17 cellular contexts compared by ENCODE assay signal in genomic region chr15:61383421-61383820, GRCh38.
DNase-seq lines count a peak whose midpoint lies in the region; ATAC-seq and TF ChIP-seq lines count a peak whose summit lies in the region.
"Had no signal": no experiment of that assay in that cellular context is flagged by ENCODE, and none has a peak within 500 bp of the region (broad histone marks: within the 10 kb centered on the region; RNA-seq: fewer than 3 reads in every experiment).

No MANE protein-coding gene starts in this region.

- H3K27me3 ChIP-seq in GM23248 (replicated peaks; ENCODE audit: insufficient read depth) (no peaks in the 10 kb centered on the region), hepatocyte (no peaks in the 10 kb centered on the region)
- H3K27me3 ChIP-seq: colonic mucosa, vagina had no signal

- H3K36me3 ChIP-seq in GM23248 (ENCODE audit: low read depth): no peaks in the 10 kb centered on the region
- H3K36me3 ChIP-seq in hepatocyte (replicated peaks; ENCODE audit: insufficient read depth, low read depth): no peaks in the 10 kb centered on the region
- H3K36me3 ChIP-seq: colonic mucosa, vagina had no signal

- H3K4me2 ChIP-seq in GM23248 (ENCODE audit: unreplicated experiment): peak overlapping the region; percentile 57
- H3K4me2 ChIP-seq in hepatocyte: no peak overlapping the region
- H3K4me2 ChIP-seq: SK-N-SH had no signal

- peaks cover 7% of the 10 kb centered on the region; the same call in 1 of the 2 replicates for H3F3A ChIP-seq in GM23248 (ENCODE audit: insufficient read depth)

- H3K9me2 ChIP-seq in GM23248 (ENCODE audit: insufficient read depth): no peaks in the 10 kb centered on the region
- no peaks in the 10 kb centered on the region for H3K9me2 ChIP-seq in hepatocyte (replicated peaks; ENCODE audit: insufficient read depth)
- H3K9me2 ChIP-seq: SK-N-SH had no signal

- H3K27ac ChIP-seq in GM23248 (peak overlapping the region; percentile 82), hepatocyte (no peak overlapping the region)
- H3K27ac ChIP-seq: colonic mucosa, vagina had no signal

- H3K79me2 ChIP-seq in GM23248 (ENCODE audit: insufficient read depth): no peaks in the 10 kb centered on the region
- H3K79me2 ChIP-seq in hepatocyte: no peaks in the 10 kb centered on the region

- H3K4me3 ChIP-seq in AG04449 (ENCODE audit: low read depth, low read length) (no peak overlapping the region), GM23248 (peak overlapping the region; percentile 19; the same call in 1 of the 2 replicates), astrocyte of the spinal cord (ENCODE audit: low read depth, low read length) (no peak overlapping the region), hepatocyte (no peak overlapping the region)
- H3K4me3 ChIP-seq: colonic mucosa, vagina had no signal

- in situ Hi-C loops in GM23248 (cut with MboI) (no loop called here), astrocyte of the spinal cord (cut with HindIII; ENCODE audit: low sequenced_read_pairs) (no loop called here)

- TF ChIP-seq CTCF in AG04449 (IDR thresholded peaks at IDR 0.05; ENCODE audit: insufficient read depth, low read length, missing control alignments) (no peak), astrocyte of the spinal cord (IDR thresholded peaks at IDR 0.05; ENCODE audit: low read depth, low read length) (no peak), hepatocyte (IDR thresholded peaks at IDR 0.05; ENCODE audit: poor library complexity) (no peak)

- peak overlapping the region; percentile 61 for H3K9ac ChIP-seq in GM23248
- H3K9ac ChIP-seq: SK-N-SH had no signal

- H3K4me1 ChIP-seq in GM23248 (ENCODE audit: insufficient read depth) (peaks cover 14% of the 10 kb centered on the region), hepatocyte (ENCODE audit: insufficient read depth) (no peaks in the 10 kb centered on the region)
- H3K4me1 ChIP-seq: colonic mucosa, vagina had no signal

- DNase-seq in AG04449 (ENCODE audit: low read depth, low spot score) (peak; percentile 91), GM23248 (peak; percentile 91), astrocyte of the spinal cord (ENCODE audit: low read depth, low spot score) (peak; percentile 4), iris pigment epithelial cell (ENCODE audit: low read depth) (peak; percentile 54), hepatocyte (ENCODE audit: low spot score) (no peak), foreskin melanocyte (no peak), GM19240 (ENCODE audit: insufficient read length, low spot score) (no peak)
- DNase-seq: activated CD8-positive, alpha-beta memory T cell treated with anti-CD3 and anti-CD28 coated beads, Interleukin-2, amount 50 U/mL, for 4 hours; activated effector memory CD4-positive, alpha-beta T cell treated with anti-CD3 and anti-CD28 coated beads, Interleukin-2, amount 50 U/mL, for 16 hours; colonic mucosa; COR-L47; Kasumi-1; NCI-H1436; NCI-H774; SK-N-SH had no signal

- H2AFZ ChIP-seq in GM23248 (no peak overlapping the region), hepatocyte (no peak overlapping the region)

- H4K20me1 ChIP-seq in GM23248 (ENCODE audit: insufficient read depth): no peaks in the 10 kb centered on the region
- no peaks in the 10 kb centered on the region for H4K20me1 ChIP-seq in hepatocyte (ENCODE audit: insufficient read depth, poor library complexity, severe bottlenecking)

- CTCF ChIA-PET in AG04449 (lab: Yijun Ruan, JAX): no interaction called here

- ATAC-seq in GM19455 (IDR thresholded peaks at IDR 0.05; ENCODE audit: unreplicated experiment): no peak

- no peaks in the 10 kb centered on the region for H3K9me3 ChIP-seq in GM23248 (ENCODE audit: low read depth)
- H3K9me3 ChIP-seq in hepatocyte (ENCODE audit: low read depth): no peaks in the 10 kb centered on the region
- H3K9me3 ChIP-seq: colonic mucosa, SK-N-SH, vagina had no signal

- 9 to 10% methylated on average over 2 of the region's 2 CpGs for WGBS in GM23248 (ENCODE audit: low coverage in 1 of 2, low lambda C conversion rate in 2 of 2, missing lambda C conversion rate in 2 of 2), 2 experiments
- WGBS in hepatocyte (ENCODE audit: low lambda C conversion rate, missing lambda C conversion rate): 74% methylated on average over 2 of the region's 2 CpGs

- POLR2A ChIA-PET in AG04449 (lab: Yijun Ruan, JAX): interaction anchor here (0.8 kb wide), 1 partner anchor 10 kb away, joined by 3 read pairs; no protein-coding TSS in a partner anchor

Comparison
In these comparisons a context has a peak if more than half of its experiments do, and no peak if none do; other contexts are left out.
1. DNase-seq: peak in AG04449 (single experiment), GM23248 (single experiment), astrocyte of the spinal cord (single experiment) and iris pigment epithelial cell (single experiment); none in hepatocyte (single experiment), foreskin melanocyte (single experiment) and GM19240 (single experiment).